Comparison of ENCODE assay signal across 9 cellular contexts in the genomic region with DNA sequence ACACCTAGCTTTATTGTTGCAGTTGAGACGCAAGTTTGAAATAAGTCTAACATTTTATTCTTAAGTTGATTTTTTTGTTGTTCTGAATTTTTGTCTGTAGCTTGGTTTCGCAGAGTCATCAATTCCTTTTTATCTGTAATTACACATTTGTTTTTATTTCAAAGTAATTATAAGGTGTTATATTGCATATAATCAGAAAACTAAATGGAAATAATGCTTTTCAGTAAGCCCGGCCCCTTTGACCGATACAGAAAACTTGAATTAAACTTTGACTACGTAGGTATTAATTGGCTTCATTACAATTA. TPM values are rescaled to one million over a fixed set of nuclear protein-coding genes. Genes with fewer than 3 reads are reported as not detected.
DNase-seq lines count a peak whose midpoint lies in the region; ATAC-seq and TF ChIP-seq lines count a peak whose summit lies in the region.
"Had no signal": no experiment of that assay in that cellular context is flagged by ENCODE, and none has a peak within 500 bp of the region (broad histone marks: within the 10 kb centered on the region; RNA-seq: fewer than 3 reads in every experiment).

No MANE protein-coding gene starts in this region.

- peaks cover 9% of the 10 kb centered on the region for H3K9me3 Mint-ChIP-seq in mesothelial cell of epicardium

- H3K4me3 ChIP-seq in heart left ventricle, result peak overlapping the region; percentile 55 to 94 (median 86)
- peak overlapping the region; percentile 63 to 68 for H3K4me3 ChIP-seq in body of pancreas
- peak overlapping the region; percentile 55 to 93 for H3K4me3 ChIP-seq in uterus

- peak overlapping the region; percentile 94 for H3K4me3 Mint-ChIP-seq in mesothelial cell of epicardium

- ATAC-seq in heart left ventricle (no peak), left ventricle myocardium superior (no peak), body of pancreas (no peak), GM21737 (IDR thresholded peaks at IDR 0.05; ENCODE audit: unreplicated experiment) (no peak)
- ATAC-seq: sciatic nerve had no signal

- H3K27ac ChIP-seq in heart left ventricle (peak overlapping the region in 10 of 12 donors; percentile 96 to 100 (median 98)), body of pancreas (peak overlapping the region in 1 of 4 donors; percentile 99), uterus (peak overlapping the region; percentile 99 to 100), RWPE1 (no peak overlapping the region)

- no peaks in the 10 kb centered on the region for H3K27me3 Mint-ChIP-seq in mesothelial cell of epicardium (ENCODE audit: low read depth)

- peaks cover under 1% of the 10 kb centered on the region for H3K36me3 Mint-ChIP-seq in mesothelial cell of epicardium

- 6 to 18% (median 12%) methylated on average over 5 of the region's 5 CpGs for WGBS in heart left ventricle, 4 donors
- 1 to 2% methylated on average over 5 of the region's 5 CpGs for WGBS in body of pancreas, 2 donors

- no peaks in the 10 kb centered on the region for H3K36me3 ChIP-seq in heart left ventricle
- no peaks in the 10 kb centered on the region for H3K36me3 ChIP-seq in body of pancreas (replicated peaks in 1 of 2; ENCODE audit: insufficient read depth in 1 of 2, low read depth in 2 of 2)
- H3K36me3 ChIP-seq in uterus, result no peaks in the 10 kb centered on the region

- POLR2A ChIA-PET in RWPE1 (lab: Yijun Ruan, JAX; ENCODE audit: low non-redundant PET), result no interaction called here

- CTCF ChIA-PET in RWPE1 (lab: Yijun Ruan, JAX), result no interaction called here

- H3K9me3 ChIP-seq in heart left ventricle, result no peaks in the 10 kb centered on the region
- no peaks in the 10 kb centered on the region for H3K9me3 ChIP-seq in body of pancreas
- H3K9me3 ChIP-seq in uterus, result no peaks in the 10 kb centered on the region

- intact Hi-C loops in heart left ventricle (cut with DNase I) (loop anchor here in 3 of 10 donors (10.0 kb wide), 3 partner anchors 80 to 200 kb away; no protein-coding TSS in a partner anchor), left ventricle myocardium superior (cut with micrococcal nuclease) (no loop called here), body of pancreas (cut with DNase I) (no loop called here), uterus (cut with DNase I; ENCODE audit: low total_unique reads) (no loop called here)

- H3K27ac Mint-ChIP-seq in mesothelial cell of epicardium, result no peak overlapping the region

- TF ChIP-seq CTCF in heart left ventricle (IDR thresholded peaks at IDR 0.05), result no peak
- no peak for TF ChIP-seq CTCF in body of pancreas (IDR thresholded peaks at IDR 0.05)
- TF ChIP-seq CTCF in mesothelial cell of epicardium (IDR thresholded peaks at IDR 0.05; ENCODE audit: unreplicated experiment), result no peak
- TF ChIP-seq CTCF in uterus (IDR thresholded peaks at IDR 0.05), result no peak
- no peak for TF ChIP-seq CTCF in RWPE1 (conservative IDR thresholded peaks at IDR 0.05; ENCODE audit: low read depth)

- no peak for TF ChIP-seq POLR2A in heart left ventricle (IDR thresholded peaks at IDR 0.05)
- TF ChIP-seq POLR2A in body of pancreas (IDR thresholded peaks at IDR 0.05), result no peak
- no peak for TF ChIP-seq POLR2A in uterus (IDR thresholded peaks at IDR 0.05)

- DNase-seq in heart left ventricle (no peak), left ventricle myocardium superior (no peak), body of pancreas (no peak), mesothelial cell of epicardium (ENCODE audit: low spot score in 2 of 2, unreplicated experiment in 2 of 2) (no peak), uterus (no peak), LoVo (ENCODE audit: low spot score) (no peak), RWPE1 (ENCODE audit: low spot score) (no peak)

- no peaks in the 10 kb centered on the region for H3K27me3 ChIP-seq in heart left ventricle
- H3K27me3 ChIP-seq in body of pancreas, result no peaks in the 10 kb centered on the region
- H3K27me3 ChIP-seq in uterus, result no peaks in the 10 kb centered on the region

- peaks cover 7% of the 10 kb centered on the region for H3K4me1 Mint-ChIP-seq in mesothelial cell of epicardium

- peaks cover 0 to 62% (median 11%) of the 10 kb centered on the region in 12 donors for H3K4me1 ChIP-seq in heart left ventricle
- peaks cover 4% of the 10 kb centered on the region for H3K4me1 ChIP-seq in body of pancreas
- peaks cover 4 to 5% of the 10 kb centered on the region in 2 donors for H3K4me1 ChIP-seq in uterus

RNA-seq across cellular contexts. Expression of gene KDM6A, which starts 2.1 kb away (rescaled TPM):
- 10 to 100 TPM; 10.1 to 27.8 (median 14.3) TPM for total RNA-seq in heart left ventricle
- 1 to 10 TPM; 4.4 to 5.2 TPM for polyA plus RNA-seq in heart left ventricle
- 13.5 TPM for total RNA-seq in left ventricle myocardium superior
- total RNA-seq in body of pancreas, result 10 to 100 TPM; 20.8 to 30.7 TPM
- total RNA-seq in mesothelial cell of epicardium, result 64.2 to 69.7 TPM (median 67.5 TPM) in 3 replicates
- total RNA-seq in uterus, result 10 to 100 TPM; 26.2 to 69.0 (median 57.9) TPM

RNA-seq across cellular contexts. Expression of gene DUSP21, which starts 31.3 kb away (rescaled TPM):
- total RNA-seq in heart left ventricle, result not detected
- polyA plus RNA-seq in heart left ventricle, result not detected
- total RNA-seq in left ventricle myocardium superior, result not detected
- total RNA-seq in body of pancreas, result not detected
- not detected in 3 replicates for total RNA-seq in mesothelial cell of epicardium
- not detected for total RNA-seq in uterus
- total RNA-seq: sciatic nerve had no signal
